Comparison of ENCODE assay signal across 2 cellular contexts in the genomic region with DNA sequence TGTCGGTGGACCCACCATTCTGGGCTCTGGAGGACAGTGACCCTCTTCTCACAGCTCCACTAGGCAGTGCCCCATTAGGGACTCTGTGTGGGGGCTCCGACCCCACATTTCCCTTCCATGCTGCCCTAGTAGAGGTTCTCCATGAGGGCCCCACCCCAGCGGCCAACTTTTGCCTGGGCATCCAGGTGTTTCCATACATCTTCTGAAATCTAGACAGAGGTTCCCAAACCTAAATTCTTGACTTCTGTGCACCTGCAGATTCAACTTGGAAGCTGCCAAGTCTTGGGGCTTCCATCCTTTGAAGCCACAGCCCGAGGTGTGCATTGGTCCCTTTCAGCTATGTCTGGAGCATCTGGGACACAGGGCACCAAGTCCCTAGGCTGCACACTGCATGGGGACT. TPM values are rescaled to one million over a fixed set of nuclear protein-coding genes. Genes with fewer than 3 reads are reported as not detected.
"Had no signal": no experiment of that assay in that cellular context is flagged by ENCODE, and none has a peak within 500 bp of the region (broad histone marks: within the 10 kb centered on the region; RNA-seq: fewer than 3 reads in every experiment).

No MANE protein-coding gene starts in this region.

RNA-seq across cellular contexts. Expression of gene HTR3B, which starts 25.1 kb away (rescaled TPM):
- total RNA-seq: G401, GM12878 had no signal
- polyA plus RNA-seq: GM12878 had no signal
